ENCODE assay signal across 13 cellular contexts in the genomic region with DNA sequence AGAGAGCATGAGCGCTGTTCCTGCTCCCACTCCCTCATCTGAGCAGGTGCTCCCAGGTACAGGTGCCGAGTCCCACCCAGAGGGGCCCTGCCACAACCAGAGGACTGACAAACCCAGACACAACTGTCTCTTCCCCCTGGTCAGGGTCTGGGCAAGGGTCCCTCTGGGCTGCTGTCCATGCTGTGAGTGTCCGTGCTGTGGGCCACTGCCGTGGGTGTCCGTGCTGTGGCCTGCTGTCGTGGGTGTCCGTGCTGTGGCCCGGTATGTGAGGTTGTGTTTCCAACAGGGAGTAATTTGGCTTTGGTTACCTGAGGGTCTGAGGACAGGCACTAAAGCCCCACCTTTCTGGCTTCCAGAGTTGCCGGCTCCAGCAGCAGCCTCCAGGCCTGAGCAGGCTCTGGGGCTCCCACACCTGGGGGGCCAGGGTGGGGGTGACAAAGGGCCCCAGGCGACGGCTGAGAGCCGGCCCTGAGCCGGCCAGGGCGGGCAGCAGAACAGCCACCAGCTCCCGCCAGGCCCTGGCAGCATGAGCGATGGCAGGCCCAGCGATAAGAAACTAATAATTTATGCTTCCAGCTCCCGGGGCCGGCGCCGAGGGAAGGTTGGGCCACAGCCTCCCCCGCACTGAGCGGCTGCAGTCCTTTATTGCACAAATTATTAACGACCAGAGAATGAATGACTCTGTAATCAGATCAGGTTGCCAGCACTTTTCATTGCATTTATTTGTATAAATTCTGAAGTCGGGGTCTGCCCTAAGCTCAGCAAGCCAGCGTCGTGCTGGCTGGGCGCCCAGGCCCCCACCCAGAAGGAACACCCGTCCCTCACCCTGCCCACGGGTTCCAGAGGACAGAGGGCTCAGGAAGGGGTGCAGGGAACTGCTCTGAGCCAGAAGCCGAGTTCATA. TPM values are rescaled to one million over a fixed set of nuclear protein-coding genes. Genes with fewer than 3 reads are reported as not detected.
A peak's percentile ranks its signal among the peaks of the same experiment; 100 is the strongest.
DNase-seq lines count a peak whose midpoint lies in the region; ATAC-seq, FAIRE-seq and TF ChIP-seq lines count a peak whose summit lies in the region.
"Had no signal": no experiment of that assay in that cellular context is flagged by ENCODE, and none has a peak within 500 bp of the region (broad histone marks: within the 10 kb centered on the region; RNA-seq: fewer than 3 reads in every experiment).

No MANE protein-coding gene starts in this region.

- FAIRE-seq in GM12891 (lab: Jason Lieb, UNC): no peak

- peak overlapping the region; percentile 91 for H3K27ac Mint-ChIP-seq in mesothelial cell of epicardium
- H3K27ac Mint-ChIP-seq: CD4-positive, alpha-beta memory T cell had no signal

- no peak overlapping the region for H3K4me3 ChIP-seq in adrenal gland

- intact Hi-C loops in adrenal gland (cut with DNase I): no loop called here

- peaks cover 10% of the 10 kb centered on the region for H3K27me3 Mint-ChIP-seq in mesothelial cell of epicardium (ENCODE audit: low read depth)

- H3K4me3 Mint-ChIP-seq in mesothelial cell of epicardium: peak overlapping the region; percentile 40
- H3K4me3 Mint-ChIP-seq: CD4-positive, alpha-beta memory T cell had no signal

- H3K9me3 ChIP-seq in adrenal gland (replicated peaks in 1 of 3): no peaks in the 10 kb centered on the region

- TF ChIP-seq CTCF in 22Rv1 (IDR thresholded peaks at IDR 0.05) (no peak), adrenal gland (IDR thresholded peaks at IDR 0.05) (no peak), mesothelial cell of epicardium (IDR thresholded peaks at IDR 0.05; ENCODE audit: unreplicated experiment) (no peak)

- H3K36me3 Mint-ChIP-seq in mesothelial cell of epicardium: no peaks in the 10 kb centered on the region
- H3K36me3 Mint-ChIP-seq: CD4-positive, alpha-beta memory T cell had no signal

- 5 to 23% (median 15%) methylated on average over 9 to 31 of the region's 31 CpGs for WGBS in adrenal gland, 4 donors

- H3K4me1 Mint-ChIP-seq in mesothelial cell of epicardium: peaks cover 80% of the 10 kb centered on the region

- H3K9me3 Mint-ChIP-seq in mesothelial cell of epicardium: no peaks in the 10 kb centered on the region

- H3K27ac ChIP-seq in 22Rv1: peak overlapping the region; percentile 91
- H3K27ac ChIP-seq in adrenal gland: peak overlapping the region in 1 of 5 donors; percentile 17

- H3K4me1 ChIP-seq in adrenal gland (replicated peaks in 1 of 2): peaks cover 12 to 33% of the 10 kb centered on the region in 2 donors

- peak; percentile 52 for DNase-seq in GM03348 (ENCODE audit: low spot score)
- DNase-seq in adrenal gland: peak in 6 of 7 donors; percentile 53 to 79 (median 68)
- DNase-seq in mesothelial cell of epicardium (ENCODE audit: low spot score in 2 of 2, unreplicated experiment in 2 of 2): peak; percentile 53 to 79
- DNase-seq in GM12891 (ENCODE audit: insufficient read length, low spot score): no peak
- no peak for DNase-seq in activated CD8-positive, alpha-beta memory T cell treated with anti-CD3 and anti-CD28 coated beads, Interleukin-2, amount 50 U/mL, for 4 hours
- no peak for DNase-seq in NCI-H1436 (lab: John Stamatoyannopoulos, UW)
- DNase-seq: activated CD4-positive, alpha-beta T cell treated with anti-CD3 and anti-CD28 coated beads for 4 hours; caudate nucleus; CD4-positive, alpha-beta memory T cell; mammary epithelial cell; NCI-H774 had no signal

- no peak for ATAC-seq in GM18873 (IDR thresholded peaks at IDR 0.05; ENCODE audit: low FRiP score, unreplicated experiment)

- no peaks in the 10 kb centered on the region for H3K36me3 ChIP-seq in adrenal gland (replicated peaks in 1 of 2)

- TF ChIP-seq POLR2A in adrenal gland (IDR thresholded peaks at IDR 0.05) (no peak), GM12891 (IDR thresholded peaks at IDR 0.05; ENCODE audit: low read depth, low read length) (no peak)

- peaks cover 65% of the 10 kb centered on the region for H3K27me3 ChIP-seq in adrenal gland

TF ChIP-seq in GM12891, 5 proteins besides CTCF, POLR2A, EP300 and RAD21:
- no peak for TF ChIP-seq PAX5 (IDR thresholded peaks at IDR 0.05; ENCODE audit: insufficient read depth, low read length, severe bottlenecking)
- TF ChIP-seq POU2F2 (IDR thresholded peaks at IDR 0.05; ENCODE audit: low read depth, low read length): no peak
- no peak for TF ChIP-seq SPI1 (IDR thresholded peaks at IDR 0.05; ENCODE audit: low read depth, low read length)
- TF ChIP-seq TAF1 (IDR thresholded peaks at IDR 0.05; ENCODE audit: low read depth, low read length): no peak
TF ChIP-seq in GM12891: peak in this region for 0.

RNA-seq across cellular contexts. Expression of a gene that starts 7.3 kb away (rescaled TPM):
- total RNA-seq in adrenal gland (10 to 100 TPM in 7 of 8 donors, 1 to 10 TPM in 1; 7.9 to 30.8 (median 16.7) TPM), mesothelial cell of epicardium (303 to 325 TPM (median 313 TPM) in 3 replicates)
- polyA plus RNA-seq in adrenal gland: 10 to 100 TPM in 2 of 3 donors, 1 to 10 TPM in 1; 2.5 to 96.6 (median 32.7) TPM
- polyA plus RNA-seq in GM12891 (2012; ENCODE audit: low read depth, missing spikeins): 0.05 TPM
- total RNA-seq: CD4-positive, alpha-beta memory T cell; mammary epithelial cell had no signal
- polyA plus RNA-seq: mammary epithelial cell had no signal

RNA-seq across cellular contexts. Expression of a gene that starts 42.6 kb away (rescaled TPM):
- total RNA-seq in adrenal gland (10 to 100 TPM; 22.4 to 58.9 (median 38.1) TPM), mesothelial cell of epicardium (69.3 to 73.1 TPM (median 69.8 TPM) in 3 replicates)
- 10 to 100 TPM; 39.2 to 97.7 (median 64.9) TPM for polyA plus RNA-seq in adrenal gland
- polyA plus RNA-seq in GM12891 (2012; ENCODE audit: low read depth, missing spikeins): 48.8 TPM

RNA-seq across cellular contexts. Expression of a gene that starts 44.0 kb away (rescaled TPM):
- 10 to 100 TPM in 1 of 8 donors, 1 to 10 TPM in 7; 3.2 to 15.9 (median 6.9) TPM for total RNA-seq in adrenal gland
- polyA plus RNA-seq in adrenal gland: 10 to 100 TPM in 2 of 3 donors, under 1 TPM in 1; 0.73 to 38.8 (median 25.4) TPM
- 44.7 to 49.8 TPM (median 47.0 TPM) in 3 replicates for total RNA-seq in mesothelial cell of epicardium
- 8.5 TPM for polyA plus RNA-seq in GM12891 (2012; ENCODE audit: low read depth, missing spikeins)

RNA-seq across cellular contexts. Expression of a gene that starts 49.9 kb away (rescaled TPM):
- total RNA-seq in adrenal gland: 1 to 10 TPM in 3 of 8 donors, under 1 TPM in 3, not detected in 2; 0.30 to 3.8 (median 1.1) TPM
- polyA plus RNA-seq in adrenal gland: 10 to 100 TPM in 1 of 3 donors, 1 to 10 TPM in 1, under 1 TPM in 1; 0.05 to 10.5 (median 4.2) TPM
- 33.6 to 36.0 TPM (median 34.4 TPM) in 3 replicates for total RNA-seq in mesothelial cell of epicardium
- 0.22 TPM for polyA plus RNA-seq in GM12891 (2012; ENCODE audit: low read depth, missing spikeins)

Comparison
In these comparisons a context has a peak if more than half of its experiments do, and no peak if none do; other contexts are left out.
1. DNase-seq: peak in GM03348 (single experiment), adrenal gland (6 of 7) and mesothelial cell of epicardium (2 of 2); none in GM12891 (single experiment), activated CD8-positive, alpha-beta memory T cell treated with anti-CD3 and anti-CD28 coated beads, Interleukin-2, amount 50 U/mL, for 4 hours (single experiment) and NCI-H1436 (single experiment).